7 cellular contexts compared by ENCODE assay signal in genomic region chr11:65047581-65048422, GRCh38. TPM values are rescaled to one million over a fixed set of nuclear protein-coding genes. Genes with fewer than 3 reads are reported as not detected.
A peak's percentile ranks its signal among the peaks of the same experiment; 100 is the strongest.
DNase-seq lines count a peak whose midpoint lies in the region; FAIRE-seq and TF ChIP-seq lines count a peak whose summit lies in the region.
"Had no signal": no experiment of that assay in that cellular context is flagged by ENCODE, and none has a peak within 500 bp of the region (broad histone marks: within the 10 kb centered on the region; RNA-seq: fewer than 3 reads in every experiment).

No MANE protein-coding gene starts in this region.

- 9% methylated on average over 56 of the region's 56 CpGs for WGBS in urinary bladder

- H3K9ac ChIP-seq in keratinocyte (ENCODE audit: control insufficient read depth, extremely low read depth, insufficient read depth, low read length), result no peak overlapping the region

- CTCF ChIA-PET in MCF 10A (lab: Yijun Ruan, JAX), result interaction anchor here (0.7 kb wide), 1 partner anchor 24 kb away, joined by 3 read pairs; no protein-coding TSS in a partner anchor

- H3K4me2 ChIP-seq in keratinocyte (ENCODE audit: control insufficient read depth, extremely low read depth, insufficient read depth, low read depth, low read length), result peak overlapping the region; percentile 54

- peaks cover 10% of the 10 kb centered on the region for H3K4me1 Mint-ChIP-seq in MCF 10A (ENCODE audit: insufficient read depth, unreplicated experiment)

- FAIRE-seq in keratinocyte (lab: Jason Lieb, UNC), result no peak

- H3K9me3 Mint-ChIP-seq in MCF 10A (ENCODE audit: unreplicated experiment), result no peaks in the 10 kb centered on the region

- peaks cover 19% of the 10 kb centered on the region for H3K36me3 Mint-ChIP-seq in MCF 10A (ENCODE audit: insufficient read depth, unreplicated experiment)

- no peak overlapping the region for H3K4me3 Mint-ChIP-seq in MCF 10A (ENCODE audit: unreplicated experiment)

- H3K27me3 ChIP-seq in breast epithelium (no peaks in the 10 kb centered on the region), keratinocyte (ENCODE audit: control insufficient read depth, extremely low read depth, insufficient read depth, low read length) (no peaks in the 10 kb centered on the region)

- H3K9me1 ChIP-seq in keratinocyte (ENCODE audit: control insufficient read depth, extremely low read depth, insufficient read depth, low read length), result no peaks in the 10 kb centered on the region

- TF ChIP-seq CTCF in breast epithelium (IDR thresholded peaks at IDR 0.05) (no peak), MCF 10A (IDR thresholded peaks at IDR 0.05; ENCODE audit: unreplicated experiment) (no peak), keratinocyte (optimal IDR thresholded peaks at IDR 0.05 in 1 of 3, IDR thresholded peaks at IDR 0.05 in 1 of 3, conservative IDR thresholded peaks at IDR 0.05 in 1 of 3; ENCODE audit: extremely low read depth in 1 of 3, insufficient read depth in 2 of 3, low read length in 3 of 3) (no peak)

- H3K27ac ChIP-seq in breast epithelium, result peak overlapping the region; percentile 42 to 80
- H3K27ac ChIP-seq in keratinocyte (ENCODE audit: control insufficient read depth, insufficient read depth, low read length), result no peak overlapping the region
- H3K27ac ChIP-seq in urinary bladder (ENCODE audit: low read depth), result peak overlapping the region; percentile 35
- H3K27ac ChIP-seq: epithelial cell of prostate had no signal

- peak overlapping the region; percentile 47 for H2AFZ ChIP-seq in keratinocyte (ENCODE audit: control insufficient read depth, low read length)

- H3K27me3 Mint-ChIP-seq in MCF 10A (ENCODE audit: insufficient read depth, unreplicated experiment), result no peaks in the 10 kb centered on the region

- H3K36me3 ChIP-seq in breast epithelium (no peaks in the 10 kb centered on the region), keratinocyte (ENCODE audit: control insufficient read depth in 2 of 2, extremely low read depth in 1 of 2, insufficient read depth in 2 of 2, low read length in 2 of 2) (peaks cover 3 to 7% of the 10 kb centered on the region in 2 experiments), urinary bladder (ENCODE audit: insufficient read depth) (no peaks in the 10 kb centered on the region)

- intact Hi-C loops in breast epithelium (cut with DNase I; ENCODE audit: low total_unique reads) (no loop called here), MCF 10A (cut with micrococcal nuclease) (no loop called here)

- no peak for DNase-seq in breast epithelium (ENCODE audit: low spot score in 2 of 2)
- no peak for DNase-seq in MCF 10A (ENCODE audit: unreplicated experiment)
- DNase-seq in keratinocyte (ENCODE audit: low read depth, low spot score), result no peak
- DNase-seq in HPDE6-E6E7 (ENCODE audit: extremely low spot score), result no peak
- no peak for DNase-seq in NCI-H2171 treated with DMSO at 0.1 percent for 48 hours (lab: John Stamatoyannopoulos, UW)

- POLR2A ChIA-PET in MCF 10A (lab: Yijun Ruan, JAX), result no interaction called here

- H4K20me1 ChIP-seq in keratinocyte (ENCODE audit: control insufficient read depth, extremely low read depth, insufficient read depth, low read length), result no peaks in the 10 kb centered on the region

- no peak for TF ChIP-seq POLR2A in breast epithelium (IDR thresholded peaks at IDR 0.05)

- H3K4me1 ChIP-seq in breast epithelium, result peaks cover 0 to 4% of the 10 kb centered on the region in 2 donors
- H3K4me1 ChIP-seq in keratinocyte (ENCODE audit: control insufficient read depth, extremely low read depth, insufficient read depth, low read length), result peaks cover 8% of the 10 kb centered on the region
- no peaks in the 10 kb centered on the region for H3K4me1 ChIP-seq in urinary bladder (ENCODE audit: insufficient read depth)

- BruUV-seq in MCF 10A (replicated peaks; lab: Mats Ljungman, UMichigan), result no TSS peak

- H3K27ac Mint-ChIP-seq in MCF 10A (ENCODE audit: low read depth, unreplicated experiment), result no peak overlapping the region

- H3K9me3 ChIP-seq in breast epithelium (no peaks in the 10 kb centered on the region), keratinocyte (ENCODE audit: control insufficient read depth, low read depth, low read length) (no peaks in the 10 kb centered on the region)

- no peaks in the 10 kb centered on the region for H3K79me2 ChIP-seq in keratinocyte (ENCODE audit: control insufficient read depth, insufficient read depth, low read length)

- peak overlapping the region; percentile 47 to 82 (median 56) for H3K4me3 ChIP-seq in breast epithelium
- H3K4me3 ChIP-seq in keratinocyte (ENCODE audit: control insufficient read depth in 2 of 3, extremely low read depth in 1 of 3, insufficient read depth in 2 of 3, low read depth in 1 of 3, low read length in 3 of 3), result peak overlapping the region in 2 of 3 experiments; percentile 26 to 31
- peak overlapping the region; percentile 54 for H3K4me3 ChIP-seq in urinary bladder (ENCODE audit: low read depth, low read length)

- dilution Hi-C loops in keratinocyte (cut with MboI; ENCODE audit: extremely low pct_ligation_motif_present, low sequenced_read_pairs), result no loop called here

RNA-seq across cellular contexts. Expression of gene SAC3D1, which starts 6.8 kb away (rescaled TPM):
- total RNA-seq in breast epithelium (1 to 10 TPM; 7.5 to 9.2 (median 7.5) TPM), MCF 10A (2022) (10.3 and 14.0 TPM in 2 replicates), urinary bladder (3.0 TPM)
- polyA plus RNA-seq in keratinocyte (4.9 to 7.3 TPM (median 5.8 TPM) in 3 replicates), urinary bladder (14.7 TPM)
- polyA plus RNA-seq in keratinocyte (2011; ENCODE audit: low read depth), result 4.0 TPM
- polyA plus RNA-seq in keratinocyte (2011; cell fraction: cytosol; rRNA removed), result 4.0 and 12.4 TPM in 2 replicates
- polyA plus RNA-seq in keratinocyte (2011; cell fraction: nucleus; rRNA removed), result 4.5 and 7.8 TPM in 2 replicates
- polyA plus RNA-seq in keratinocyte (2012; ENCODE audit: low replicate concordance), result 6.7 and 11.1 TPM in 2 replicates
- 3.7 to 7.2 TPM (median 3.9 TPM) in 3 replicates for polyA minus RNA-seq in keratinocyte
- polyA minus RNA-seq in keratinocyte (2011; cell fraction: cytosol; rRNA and poly(A)+ RNA removed), result 15.7 TPM
- 1.7 and 3.0 TPM in 2 replicates for polyA minus RNA-seq in keratinocyte (2011; cell fraction: nucleus; rRNA and poly(A)+ RNA removed)

RNA-seq across cellular contexts. Expression of gene NAALADL1, which starts 10.6 kb away (rescaled TPM):
- total RNA-seq in breast epithelium (10 to 100 TPM; 15.5 to 28.8 (median 19.2) TPM), MCF 10A (2022) (not detected in 2 replicates), urinary bladder (11.7 TPM)
- polyA plus RNA-seq in keratinocyte (1.9 to 3.2 TPM (median 2.3 TPM) in 3 replicates), urinary bladder (38.1 TPM)
- polyA plus RNA-seq in keratinocyte (2011; ENCODE audit: low read depth), result not detected
- polyA plus RNA-seq in keratinocyte (2011; cell fraction: cytosol; rRNA removed), result 1.5 and 2.6 TPM in 2 replicates
- polyA plus RNA-seq in keratinocyte (2011; cell fraction: nucleus; rRNA removed), result 1.2 and 1.5 TPM in 2 replicates
- 0.82 and 3.3 TPM in 2 replicates for polyA plus RNA-seq in keratinocyte (2012; ENCODE audit: low replicate concordance)
- 2.4 to 4.4 TPM (median 2.6 TPM) in 3 replicates for polyA minus RNA-seq in keratinocyte
- not detected for polyA minus RNA-seq in keratinocyte (2011; cell fraction: cytosol; rRNA and poly(A)+ RNA removed)
- not detected in 2 replicates for polyA minus RNA-seq in keratinocyte (2011; cell fraction: nucleus; rRNA and poly(A)+ RNA removed)

RNA-seq across cellular contexts. Expression of gene SNX15, which starts 20.6 kb away (rescaled TPM):
- 10 to 100 TPM; 17.0 to 22.7 (median 17.1) TPM for total RNA-seq in breast epithelium
- total RNA-seq in MCF 10A (2022), result 18.0 and 21.0 TPM in 2 replicates
- polyA plus RNA-seq in keratinocyte, result 1.8 to 11.2 TPM (median 8.3 TPM) in 3 replicates
- polyA plus RNA-seq in keratinocyte (2011; ENCODE audit: low read depth), result 1.0 TPM
- 7.2 and 9.8 TPM in 2 replicates for polyA plus RNA-seq in keratinocyte (2011; cell fraction: cytosol; rRNA removed)
- 6.2 and 9.9 TPM in 2 replicates for polyA plus RNA-seq in keratinocyte (2011; cell fraction: nucleus; rRNA removed)
- polyA plus RNA-seq in keratinocyte (2012; ENCODE audit: low replicate concordance), result 8.9 and 13.0 TPM in 2 replicates
- 3.9 to 8.8 TPM (median 5.0 TPM) in 3 replicates for polyA minus RNA-seq in keratinocyte
- polyA minus RNA-seq in keratinocyte (2011; cell fraction: cytosol; rRNA and poly(A)+ RNA removed), result 6.1 TPM
- polyA minus RNA-seq in keratinocyte (2011; cell fraction: nucleus; rRNA and poly(A)+ RNA removed), result 1.5 and 4.3 TPM in 2 replicates
- total RNA-seq in urinary bladder, result 9.4 TPM
- polyA plus RNA-seq in urinary bladder, result 34.5 TPM

RNA-seq across cellular contexts. Expression of gene ARL2, which starts 33.8 kb away (rescaled TPM):
- total RNA-seq in breast epithelium, result 100 to 1,000 TPM in 2 of 3 donors, 10 to 100 TPM in 1; 99.8 to 193 (median 154) TPM
- 96.8 and 113 TPM in 2 replicates for total RNA-seq in MCF 10A (2022)
- 77.8 to 89.0 TPM (median 77.8 TPM) in 3 replicates for polyA plus RNA-seq in keratinocyte
- polyA plus RNA-seq in keratinocyte (2011; ENCODE audit: low read depth), result 15.0 TPM
- 49.1 and 82.3 TPM in 2 replicates for polyA plus RNA-seq in keratinocyte (2011; cell fraction: cytosol; rRNA removed)
- 23.1 and 27.0 TPM in 2 replicates for polyA plus RNA-seq in keratinocyte (2011; cell fraction: nucleus; rRNA removed)
- 70.9 and 92.3 TPM in 2 replicates for polyA plus RNA-seq in keratinocyte (2012; ENCODE audit: low replicate concordance)
- 17.5 to 33.4 TPM (median 25.2 TPM) in 3 replicates for polyA minus RNA-seq in keratinocyte
- polyA minus RNA-seq in keratinocyte (2011; cell fraction: cytosol; rRNA and poly(A)+ RNA removed), result 103 TPM
- polyA minus RNA-seq in keratinocyte (2011; cell fraction: nucleus; rRNA and poly(A)+ RNA removed), result 9.1 and 12.0 TPM in 2 replicates
- 37.9 TPM for total RNA-seq in urinary bladder
- 170 TPM for polyA plus RNA-seq in urinary bladder

RNA-seq across cellular contexts. Expression of gene CDCA5, which starts 36.0 kb away (rescaled TPM):
- total RNA-seq in breast epithelium (1 to 10 TPM in 1 of 3 donors, under 1 TPM in 2; 0.96 to 1.2 (median 0.98) TPM), MCF 10A (2022) (9.5 and 17.3 TPM in 2 replicates), urinary bladder (3.9 TPM)
- polyA plus RNA-seq in keratinocyte (1.9 to 10.4 TPM (median 8.0 TPM) in 3 replicates), urinary bladder (1.2 TPM)
- polyA plus RNA-seq in keratinocyte (2011; ENCODE audit: low read depth), result 0.54 TPM
- polyA plus RNA-seq in keratinocyte (2011; cell fraction: cytosol; rRNA removed), result 3.1 and 4.1 TPM in 2 replicates
- polyA plus RNA-seq in keratinocyte (2011; cell fraction: nucleus; rRNA removed), result 3.0 and 3.1 TPM in 2 replicates
- 0.49 and 11.7 TPM in 2 replicates for polyA plus RNA-seq in keratinocyte (2012; ENCODE audit: low replicate concordance)
- polyA minus RNA-seq in keratinocyte, result 2.3 to 7.5 TPM (median 6.4 TPM) in 3 replicates
- 4.0 TPM for polyA minus RNA-seq in keratinocyte (2011; cell fraction: cytosol; rRNA and poly(A)+ RNA removed)
- polyA minus RNA-seq in keratinocyte (2011; cell fraction: nucleus; rRNA and poly(A)+ RNA removed), result 1.6 and 1.8 TPM in 2 replicates

Comparison
In these comparisons a context has a peak if more than half of its experiments do, and no peak if none do; other contexts are left out.
1. RNA of gene NAALADL1, which starts 10.6 kb away (total RNA-seq): 15.5 to 28.8 TPM in breast epithelium and 11.7 TPM in urinary bladder (single experiment); not detected in MCF 10A; every median in the first group is over 10 times any median in the second.
2. Peak in every context shown above with its lines, with median percentiles within 50 percentile points of each other: H3K4me3 ChIP-seq.